12 cellular contexts compared by ENCODE assay signal in the genomic region with DNA sequence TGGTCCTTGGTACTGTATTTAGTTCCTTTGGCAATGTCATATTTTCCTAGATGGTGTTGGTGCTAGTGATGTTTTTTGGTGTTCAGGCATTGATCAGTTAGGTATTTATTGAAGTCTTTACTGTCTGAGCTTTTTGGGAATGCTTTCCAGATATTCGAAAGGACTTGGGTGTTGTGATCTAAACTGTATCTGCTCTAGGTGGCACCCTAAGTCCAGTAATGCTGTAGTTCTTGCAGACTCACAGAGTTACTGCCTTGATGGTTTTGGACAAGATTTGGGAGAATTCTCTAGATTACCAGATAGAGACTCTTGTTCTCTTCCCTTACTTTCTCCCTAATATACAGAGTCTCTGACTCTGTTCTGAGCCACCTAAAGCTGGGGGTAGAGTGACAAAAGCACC.
DNase-seq lines count a peak whose midpoint lies in the region; ATAC-seq, FAIRE-seq and TF ChIP-seq lines count a peak whose summit lies in the region.
"Had no signal": no experiment of that assay in that cellular context is flagged by ENCODE, and none has a peak within 500 bp of the region (broad histone marks: within the 10 kb centered on the region; RNA-seq: fewer than 3 reads in every experiment).

No MANE protein-coding gene starts in this region.

- peaks cover 8% of the 10 kb centered on the region for H3K9me3 Mint-ChIP-seq in T-helper 2 cell treated with Interferon-gamma antibody and Interleukin-4, amounts not matched to agents 5 μg/mL and 100 μg/mL, for 36 hours
- H3K9me3 Mint-ChIP-seq: neural crest cell had no signal

- no peak for TF ChIP-seq POLR2A in H54 (IDR thresholded peaks at IDR 0.05; ENCODE audit: low read depth, low read length)

- H3K27ac Mint-ChIP-seq in T-helper 2 cell treated with Interferon-gamma antibody and Interleukin-4, amounts not matched to agents 5 μg/mL and 100 μg/mL, for 36 hours, result no peak overlapping the region

- no peak for FAIRE-seq in H54 (lab: Jason Lieb, UNC)

- no peaks in the 10 kb centered on the region for H3K36me3 Mint-ChIP-seq in T-helper 2 cell treated with Interferon-gamma antibody and Interleukin-4, amounts not matched to agents 5 μg/mL and 100 μg/mL, for 36 hours (ENCODE audit: low read depth)

- peak; percentile 11 for DNase-seq in COR-L47 (lab: John Stamatoyannopoulos, UW)
- peak; percentile 26 for DNase-seq in HT-29 (ENCODE audit: low spot score)
- DNase-seq in amniotic stem cell (lab: John Stamatoyannopoulos, UW), result peak; percentile 10
- DNase-seq in iris pigment epithelial cell (ENCODE audit: low read depth), result peak; percentile 55
- DNase-seq in activated CD4-positive, alpha-beta T cell treated with anti-CD3 and anti-CD28 coated beads, Interleukin-2, amount 50 U/mL, for 48 hours, result no peak
- no peak for DNase-seq in T-helper 2 cell treated with Interferon-gamma antibody and Interleukin-4, amounts not matched to agents 5 μg/mL and 100 μg/mL, for 36 hours (ENCODE audit: low spot score)
- no peak for DNase-seq in H54 (ENCODE audit: insufficient read length, low spot score)
- DNase-seq: activated naive CD4-positive, alpha-beta T cell; stimulated activated CD4-positive, alpha-beta T cell treated with anti-CD3 and anti-CD28 coated beads, Interleukin-1b, Interleukin-23, amount 100 ng/mL, for 48 hours had no signal

- no peak for ATAC-seq in GM21447 (IDR thresholded peaks at IDR 0.05; ENCODE audit: unreplicated experiment)
- ATAC-seq: Right ventricle myocardium inferior had no signal

- H3K4me1 Mint-ChIP-seq in T-helper 2 cell treated with Interferon-gamma antibody and Interleukin-4, amounts not matched to agents 5 μg/mL and 100 μg/mL, for 36 hours (ENCODE audit: low read depth), result no peaks in the 10 kb centered on the region
- H3K4me1 Mint-ChIP-seq: neural crest cell had no signal

- H3K4me3 Mint-ChIP-seq in T-helper 2 cell treated with Interferon-gamma antibody and Interleukin-4, amounts not matched to agents 5 μg/mL and 100 μg/mL, for 36 hours, result no peak overlapping the region
- H3K4me3 Mint-ChIP-seq: neural crest cell had no signal

- no peaks in the 10 kb centered on the region for H3K27me3 Mint-ChIP-seq in T-helper 2 cell treated with Interferon-gamma antibody and Interleukin-4, amounts not matched to agents 5 μg/mL and 100 μg/mL, for 36 hours (ENCODE audit: low read depth)

Comparison
In these comparisons a context has a peak if more than half of its experiments do, and no peak if none do; other contexts are left out.
1. DNase-seq: peak in COR-L47 (single experiment), HT-29 (single experiment), amniotic stem cell (single experiment) and iris pigment epithelial cell (single experiment); none in activated CD4-positive, alpha-beta T cell treated with anti-CD3 and anti-CD28 coated beads, Interleukin-2, amount 50 U/mL, for 48 hours (0 of 2), T-helper 2 cell treated with Interferon-gamma antibody and Interleukin-4, amounts not matched to agents 5 μg/mL and 100 μg/mL, for 36 hours (single experiment) and H54 (single experiment).